In genomic region chr4:8741513-8742226, GRCh38 we compare ENCODE assay signal across 15 cellular contexts.
"Had no signal": no experiment of that assay in that cellular context is flagged by ENCODE, and none has a peak within 500 bp of the region (broad histone marks: within the 10 kb centered on the region; RNA-seq: fewer than 3 reads in every experiment).

No MANE protein-coding gene starts in this region.

- H3K36me3 ChIP-seq: ascending aorta, esophagus squamous epithelium, tibial artery had no signal

- H3K27ac ChIP-seq: ascending aorta, esophagus squamous epithelium, psoas muscle, tibial artery had no signal

- DNase-seq: activated CD4-positive, alpha-beta T cell treated with anti-CD3 and anti-CD28 coated beads, Interleukin-2, amount 10 ng/mL, durations not matched to agents 24 days and 14 days; activated naive CD4-positive, alpha-beta T cell; activated T-cell treated with anti-CD3 and anti-CD28 coated beads, Interleukin-2, amount 50 U/mL, for 4 hours; esophagus squamous epithelium; foreskin fibroblast; immature natural killer cell; mammary epithelial cell; natural killer cell; occipital lobe; stimulated activated CD4-positive, alpha-beta T cell treated with anti-CD3 and anti-CD28 coated beads, Interleukin-4, amount 100 ng/mL, for 4 hours had no signal

- H3K4me3 ChIP-seq: ascending aorta, esophagus squamous epithelium, psoas muscle, tibial artery had no signal

- H3K9me3 ChIP-seq: ascending aorta, esophagus squamous epithelium, psoas muscle, tibial artery had no signal

- ATAC-seq: activated T-cell treated with anti-CD3 and anti-CD28 coated beads, Interleukin-2, amount 50 U/mL, for 4 hours; left colon; natural killer cell; psoas muscle had no signal

- H3K4me1 ChIP-seq: ascending aorta, esophagus squamous epithelium, psoas muscle, tibial artery had no signal

- H3K27me3 ChIP-seq: ascending aorta had no signal

- FAIRE-seq: bronchial epithelial cell had no signal
